ENCODE assay signal across 1 cellular context in the genomic region with DNA sequence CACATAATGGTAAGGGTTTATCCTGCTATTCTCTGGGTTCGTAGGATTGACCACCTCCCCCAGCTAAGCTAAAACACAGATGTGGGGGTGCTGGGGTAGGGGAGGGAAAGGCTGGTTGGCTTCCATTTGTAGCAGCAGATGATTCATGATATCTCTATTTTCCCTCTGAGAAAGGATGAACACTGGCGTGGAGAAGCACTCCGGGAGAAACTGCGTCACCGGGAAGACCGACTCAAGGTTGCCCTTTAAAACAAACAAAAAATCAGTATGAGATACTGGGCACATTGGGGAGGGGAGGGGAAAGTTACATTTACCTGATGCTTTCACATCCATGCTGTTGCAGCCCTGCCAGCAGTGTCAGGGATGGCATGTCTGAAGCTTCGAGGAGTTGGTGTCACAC.
TF ChIP-seq lines count a peak whose summit lies in the region.

No MANE protein-coding gene starts in this region.

TF ChIP-seq in IMR-90, 13 proteins besides CTCF, POLR2A, EP300 and RAD21:
- no peak for TF ChIP-seq MAFK (IDR thresholded peaks at IDR 0.05; ENCODE audit: low read depth, low read length)
- TF ChIP-seq FOS (IDR thresholded peaks at IDR 0.05; ENCODE audit: low read depth, low read length) = no peak
- no peak for TF ChIP-seq CEBPB (IDR thresholded peaks at IDR 0.05; ENCODE audit: low read depth, low read length)
- no peak for TF ChIP-seq RCOR1 (IDR thresholded peaks at IDR 0.05; ENCODE audit: insufficient replicate concordance, low read length)
- TF ChIP-seq MXI1 (IDR thresholded peaks at IDR 0.05; ENCODE audit: borderline replicate concordance, low read depth, low read length) = no peak
- no peak for TF ChIP-seq NFE2L2 (IDR thresholded peaks at IDR 0.05; ENCODE audit: low read depth, low read length)
- no peak for TF ChIP-seq CHD1 (IDR thresholded peaks at IDR 0.05; ENCODE audit: low read depth, low read length)
- no peak for TF ChIP-seq SMC3 (IDR thresholded peaks at IDR 0.05; ENCODE audit: low read depth, low read length)
- TF ChIP-seq, protein P1, sequence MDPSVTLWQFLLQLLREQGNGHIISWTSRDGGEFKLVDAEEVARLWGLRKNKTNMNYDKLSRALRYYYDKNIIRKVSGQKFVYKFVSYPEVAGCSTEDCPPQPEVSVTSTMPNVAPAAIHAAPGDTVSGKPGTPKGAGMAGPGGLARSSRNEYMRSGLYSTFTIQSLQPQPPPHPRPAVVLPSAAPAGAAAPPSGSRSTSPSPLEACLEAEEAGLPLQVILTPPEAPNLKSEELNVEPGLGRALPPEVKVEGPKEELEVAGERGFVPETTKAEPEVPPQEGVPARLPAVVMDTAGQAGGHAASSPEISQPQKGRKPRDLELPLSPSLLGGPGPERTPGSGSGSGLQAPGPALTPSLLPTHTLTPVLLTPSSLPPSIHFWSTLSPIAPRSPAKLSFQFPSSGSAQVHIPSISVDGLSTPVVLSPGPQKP (IDR thresholded peaks at IDR 0.05; ENCODE audit: borderline replicate concordance, low read depth, low read length) = no peak
- TF ChIP-seq RFX5 (IDR thresholded peaks at IDR 0.05; ENCODE audit: low read depth, low read length) = no peak
- no peak for TF ChIP-seq BHLHE40 (IDR thresholded peaks at IDR 0.05; ENCODE audit: low read depth, low read length)
- TF ChIP-seq, protein P2, sequence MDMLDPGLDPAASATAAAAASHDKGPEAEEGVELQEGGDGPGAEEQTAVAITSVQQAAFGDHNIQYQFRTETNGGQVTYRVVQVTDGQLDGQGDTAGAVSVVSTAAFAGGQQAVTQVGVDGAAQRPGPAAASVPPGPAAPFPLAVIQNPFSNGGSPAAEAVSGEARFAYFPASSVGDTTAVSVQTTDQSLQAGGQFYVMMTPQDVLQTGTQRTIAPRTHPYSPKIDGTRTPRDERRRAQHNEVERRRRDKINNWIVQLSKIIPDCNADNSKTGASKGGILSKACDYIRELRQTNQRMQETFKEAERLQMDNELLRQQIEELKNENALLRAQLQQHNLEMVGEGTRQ (IDR thresholded peaks at IDR 0.05; ENCODE audit: low read depth, low read length) = no peak
- no peak for TF ChIP-seq MAZ (IDR thresholded peaks at IDR 0.05; ENCODE audit: borderline replicate concordance, low read depth, low read length)
